8 cellular contexts compared by ENCODE assay signal in the genomic region with DNA sequence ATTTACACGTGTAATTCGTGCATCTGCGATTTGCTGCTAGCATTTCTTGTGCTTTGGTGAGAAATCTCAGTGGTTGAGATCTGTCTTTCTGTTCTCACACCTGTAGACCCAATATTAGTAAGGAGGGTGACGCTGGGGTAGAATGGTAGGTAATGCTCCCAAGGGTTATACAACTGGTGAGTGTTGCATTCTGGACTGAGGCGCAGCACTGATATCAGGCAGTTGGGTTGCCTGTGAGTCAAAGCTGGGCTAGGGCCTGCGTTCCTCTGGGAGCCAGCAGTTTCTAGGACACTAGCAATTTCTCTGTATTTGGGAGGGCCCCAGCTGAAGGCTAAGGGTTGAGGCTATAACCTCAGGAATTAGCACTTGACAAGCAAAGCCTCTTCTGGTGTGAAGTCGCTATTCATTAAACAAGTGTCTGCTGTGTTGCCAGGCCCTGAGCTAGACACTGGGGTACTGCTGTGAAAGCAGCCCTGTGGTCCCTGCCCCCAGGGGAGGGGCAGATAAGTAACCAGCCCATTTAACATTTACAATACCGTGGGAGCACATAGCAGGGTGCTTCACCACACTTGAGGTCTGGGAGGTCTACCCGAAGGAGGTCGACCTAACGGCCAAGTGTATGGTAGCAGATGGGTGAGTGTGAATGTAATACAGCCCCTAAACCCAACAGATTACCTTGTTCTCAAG. TPM values are rescaled to one million over a fixed set of nuclear protein-coding genes. Genes with fewer than 3 reads are reported as not detected.
A peak's percentile ranks its signal among the peaks of the same experiment; 100 is the strongest.
DNase-seq lines count a peak whose midpoint lies in the region; ATAC-seq and TF ChIP-seq lines count a peak whose summit lies in the region.

No MANE protein-coding gene starts in this region.

- no peak for TF ChIP-seq CTCF in astrocyte of the spinal cord (IDR thresholded peaks at IDR 0.05; ENCODE audit: low read depth, low read length)
- TF ChIP-seq CTCF in progenitor cell of endocrine pancreas (IDR thresholded peaks at IDR 0.05; ENCODE audit: unreplicated experiment), result no peak
- TF ChIP-seq CTCF in RWPE1 (conservative IDR thresholded peaks at IDR 0.05; ENCODE audit: low read depth), result no peak
- TF ChIP-seq CTCF in tibial nerve (IDR thresholded peaks at IDR 0.05), result no peak
- TF ChIP-seq CTCF in esophagus squamous epithelium (IDR thresholded peaks at IDR 0.05), result no peak

- H3K4me3 ChIP-seq in astrocyte of the spinal cord (ENCODE audit: low read depth, low read length), result no peak overlapping the region
- H3K4me3 ChIP-seq in tibial nerve, result no peak overlapping the region
- H3K4me3 ChIP-seq in esophagus squamous epithelium, result no peak overlapping the region

- H3K27me3 Mint-ChIP-seq in progenitor cell of endocrine pancreas, result no peaks in the 10 kb centered on the region

- H3K27ac Mint-ChIP-seq in progenitor cell of endocrine pancreas, result peak overlapping the region; percentile 69

- TF ChIP-seq POLR2A in tibial nerve (IDR thresholded peaks at IDR 0.05), result no peak
- no peak for TF ChIP-seq POLR2A in esophagus squamous epithelium (IDR thresholded peaks at IDR 0.05)

- H3K9me3 ChIP-seq in tibial nerve (no peaks in the 10 kb centered on the region), esophagus squamous epithelium (no peaks in the 10 kb centered on the region)

- H3K9me3 Mint-ChIP-seq in progenitor cell of endocrine pancreas (ENCODE audit: low read depth), result no peaks in the 10 kb centered on the region

- WGBS in tibial nerve, 2 donors, result 51 to 57% methylated on average over 11 of the region's 11 CpGs
- WGBS in esophagus squamous epithelium, 2 donors, result 76 to 86% methylated on average over 11 of the region's 11 CpGs

- no peak overlapping the region for H3K4me3 Mint-ChIP-seq in progenitor cell of endocrine pancreas (ENCODE audit: low read depth)

- no peaks in the 10 kb centered on the region for H3K27me3 ChIP-seq in tibial nerve
- no peaks in the 10 kb centered on the region for H3K27me3 ChIP-seq in esophagus squamous epithelium

- ATAC-seq in GM19351 (IDR thresholded peaks at IDR 0.05; ENCODE audit: unreplicated experiment), result peak; percentile 69
- peak; percentile 61 for ATAC-seq in HG02981 (IDR thresholded peaks at IDR 0.05; ENCODE audit: unreplicated experiment)

- H3K4me1 Mint-ChIP-seq in progenitor cell of endocrine pancreas (ENCODE audit: low read depth), result peaks cover 38% of the 10 kb centered on the region

- H3K4me1 ChIP-seq in tibial nerve (peaks cover 0 to 90% (median 61%) of the 10 kb centered on the region in 4 donors), esophagus squamous epithelium (peaks cover 18 to 97% (median 44%) of the 10 kb centered on the region in 3 donors)

- H3K36me3 ChIP-seq in tibial nerve, result no peaks in the 10 kb centered on the region
- H3K36me3 ChIP-seq in esophagus squamous epithelium, result no peaks in the 10 kb centered on the region

- in situ Hi-C loops in astrocyte of the spinal cord (cut with HindIII; ENCODE audit: low sequenced_read_pairs), result no loop called here

- intact Hi-C loops in esophagus squamous epithelium (cut with DNase I), result no loop called here

- no peak for TF ChIP-seq EP300 in tibial nerve (IDR thresholded peaks at IDR 0.05)

- no peaks in the 10 kb centered on the region for H3K36me3 Mint-ChIP-seq in progenitor cell of endocrine pancreas (ENCODE audit: insufficient read depth)

- DNase-seq in astrocyte of the spinal cord (ENCODE audit: low read depth, low spot score) (peak; percentile 25), progenitor cell of endocrine pancreas (ENCODE audit: low spot score, unreplicated experiment) (no peak), RWPE1 (ENCODE audit: low spot score) (no peak), tibial nerve (ENCODE audit: low spot score in 2 of 2) (no peak), esophagus squamous epithelium (lab: John Stamatoyannopoulos, UW) (no peak), hepatic stellate cell (ENCODE audit: low spot score) (no peak)

- H3K27ac ChIP-seq in RWPE1 (no peak overlapping the region), tibial nerve (peak overlapping the region in 2 of 4 donors; percentile 51 to 73), esophagus squamous epithelium (peak overlapping the region in 1 of 4 donors; percentile 42)

- CTCF ChIA-PET in RWPE1 (lab: Yijun Ruan, JAX), result interaction anchor here (0.8 kb wide), 1 partner anchor 127 kb away, joined by 4 read pairs; no protein-coding TSS in a partner anchor

- POLR2A ChIA-PET in RWPE1 (lab: Yijun Ruan, JAX; ENCODE audit: low non-redundant PET), result no interaction called here

RNA-seq across cellular contexts. Expression of gene LARP1, which starts 28.7 kb away (rescaled TPM):
- total RNA-seq in progenitor cell of endocrine pancreas (225 and 234 TPM in 2 replicates), tibial nerve (100 to 1,000 TPM; 114 to 166 (median 144) TPM), esophagus squamous epithelium (100 to 1,000 TPM in 1 of 4 donors, 10 to 100 TPM in 3; 81.7 to 105 (median 95.2) TPM)
